ENCODE assay signal across 1 cellular context in the genomic region with DNA sequence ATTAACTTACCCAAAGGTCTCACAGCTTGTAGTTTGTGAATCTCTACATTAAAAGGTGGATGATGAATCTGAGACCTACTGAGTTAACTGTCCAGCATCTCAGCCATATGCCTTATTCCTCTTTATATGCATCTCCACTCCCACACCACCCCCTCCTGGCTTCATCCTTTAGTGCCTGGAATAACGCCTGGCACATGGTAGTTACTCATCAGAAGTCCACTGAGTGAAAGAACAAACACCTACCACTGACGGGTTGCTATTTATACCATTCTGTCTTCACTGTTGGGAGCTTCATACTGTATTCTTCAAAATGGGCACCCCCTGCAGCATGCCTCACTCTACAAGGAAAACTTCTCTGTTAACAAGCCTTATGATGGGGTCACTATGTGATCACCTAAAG.
TF ChIP-seq lines count a peak whose summit lies in the region.

A gene with protein sequence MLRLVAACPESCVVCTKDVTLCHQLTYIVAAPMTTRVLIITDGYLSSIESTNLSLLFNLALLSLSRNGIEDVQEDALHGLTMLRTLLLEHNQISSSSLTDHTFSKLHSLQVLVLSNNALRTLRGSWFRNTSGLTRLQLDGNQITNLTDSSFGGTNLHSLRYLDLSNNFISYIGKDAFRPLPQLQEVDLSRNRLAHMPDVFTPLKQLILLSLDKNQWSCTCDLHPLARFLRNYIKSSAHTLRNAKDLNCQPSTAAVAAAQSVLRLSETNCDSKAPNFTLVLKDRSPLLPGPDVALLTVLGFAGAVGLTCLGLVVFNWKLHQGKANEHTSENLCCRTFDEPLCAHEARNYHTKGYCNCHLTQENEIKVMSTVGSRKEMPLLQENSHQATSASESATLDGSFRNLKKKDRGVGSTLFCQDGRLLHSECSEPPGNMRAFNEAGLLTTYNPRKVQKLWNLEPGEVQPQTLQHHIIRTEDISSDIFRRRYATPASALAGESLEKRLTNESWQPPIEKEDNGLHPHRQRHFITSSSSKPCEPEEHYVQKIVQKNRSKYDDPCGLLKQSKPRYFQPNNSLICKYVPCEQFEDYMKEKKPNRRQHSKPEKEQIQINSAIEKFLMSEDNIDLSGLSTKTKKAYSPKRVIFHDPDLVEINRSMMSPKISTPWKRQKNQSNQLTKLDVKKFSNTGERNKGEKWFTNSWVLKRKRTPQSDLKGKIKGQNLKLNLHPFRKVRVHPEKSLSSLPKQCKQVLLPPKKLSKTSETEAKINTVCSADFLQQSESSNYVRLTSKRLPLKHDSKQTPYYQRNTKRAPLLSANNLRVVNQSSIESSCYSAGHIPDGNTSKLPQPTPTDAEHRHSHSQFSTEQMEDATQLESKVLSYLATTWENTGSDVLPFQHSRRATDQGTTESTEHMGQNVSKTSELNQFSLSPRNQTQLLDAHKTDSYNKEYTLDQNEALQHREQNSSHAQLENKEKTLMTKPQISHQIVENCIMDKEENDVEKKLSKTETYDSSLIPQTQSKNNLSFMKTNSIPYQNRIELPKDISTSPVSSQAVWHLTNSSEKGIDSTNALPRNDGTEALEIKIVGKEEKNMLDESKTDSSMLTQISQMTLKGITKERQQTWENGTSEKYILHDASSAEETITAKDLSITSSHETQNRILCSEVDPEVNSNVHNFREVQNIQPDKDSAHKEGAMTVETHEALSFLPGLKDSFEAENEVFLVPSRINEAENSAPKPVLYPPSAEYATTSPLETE (minus strand): TSS at position 96 of the 400 bp plus-strand sequence. CDS start 29,262 bp downstream, outside the sequence.

TF ChIP-seq in H1, 55 proteins besides CTCF, POLR2A, EP300 and RAD21:
- no peak for TF ChIP-seq CBX8 (IDR thresholded peaks at IDR 0.05; ENCODE audit: borderline replicate concordance, low read depth, low read length)
- TF ChIP-seq SIRT6 (IDR thresholded peaks at IDR 0.05; ENCODE audit: low read length), result no peak
- TF ChIP-seq, protein P1, sequence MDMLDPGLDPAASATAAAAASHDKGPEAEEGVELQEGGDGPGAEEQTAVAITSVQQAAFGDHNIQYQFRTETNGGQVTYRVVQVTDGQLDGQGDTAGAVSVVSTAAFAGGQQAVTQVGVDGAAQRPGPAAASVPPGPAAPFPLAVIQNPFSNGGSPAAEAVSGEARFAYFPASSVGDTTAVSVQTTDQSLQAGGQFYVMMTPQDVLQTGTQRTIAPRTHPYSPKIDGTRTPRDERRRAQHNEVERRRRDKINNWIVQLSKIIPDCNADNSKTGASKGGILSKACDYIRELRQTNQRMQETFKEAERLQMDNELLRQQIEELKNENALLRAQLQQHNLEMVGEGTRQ (IDR thresholded peaks at IDR 0.05; ENCODE audit: low read length), result no peak
- no peak for TF ChIP-seq SUZ12 (IDR thresholded peaks at IDR 0.05; ENCODE audit: low read length)
- TF ChIP-seq RFX5 (IDR thresholded peaks at IDR 0.05; ENCODE audit: borderline replicate concordance, low read depth, low read length), result no peak
- no peak for TF ChIP-seq SIN3A (conservative IDR thresholded peaks at IDR 0.05 in 1 of 2, IDR thresholded peaks at IDR 0.05 in 1 of 2; ENCODE audit: low read depth in 1 of 2, low read length in 2 of 2)
